9 cellular contexts compared by ENCODE assay signal in the genomic region with DNA sequence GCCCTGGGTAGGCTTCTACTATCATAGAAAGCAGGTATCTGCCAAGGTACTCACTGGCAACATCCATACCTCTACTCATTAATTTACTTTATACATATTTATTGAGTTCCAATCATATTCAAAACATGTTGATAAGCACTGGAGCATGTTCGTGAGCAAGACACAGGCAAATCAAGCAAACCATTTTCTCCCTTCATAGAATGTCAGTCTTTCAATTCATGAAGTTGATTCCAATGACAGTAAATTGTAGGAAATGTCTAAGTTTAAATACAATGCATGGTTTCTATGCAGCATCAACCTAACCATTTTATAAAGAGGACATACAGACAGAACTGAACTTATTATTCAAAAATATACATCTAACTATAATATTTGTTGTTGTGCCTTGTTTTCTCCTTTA.
"Had no signal": no experiment of that assay in that cellular context is flagged by ENCODE, and none has a peak within 500 bp of the region (broad histone marks: within the 10 kb centered on the region; RNA-seq: fewer than 3 reads in every experiment).

No MANE protein-coding gene starts in this region.

- H2AFZ ChIP-seq: GM23248, GM23338 had no signal

- H3K4me1 Mint-ChIP-seq: GM23338, H9 had no signal

- ATAC-seq: GM23338, HCT116 had no signal

- H3K4me3 Mint-ChIP-seq: GM23338, H9, HFFc6 had no signal

- DNase-seq: GM23248, GOT3, H7, H9, HCEC 1CT, HFFc6 had no signal

- H3K4me3 ChIP-seq: GM23248, GM23338, HAP-1 had no signal

- H3K36me3 ChIP-seq: HAP-1 had no signal

- H3K27ac Mint-ChIP-seq: GM23338, H9, HFFc6 had no signal

- H3K9ac ChIP-seq: GM23248 had no signal

- H3K9me3 ChIP-seq: HAP-1 had no signal

- H3K9me3 Mint-ChIP-seq: GM23338, H9 had no signal

- H3K27ac ChIP-seq: GM23248 had no signal

- H3K4me2 ChIP-seq: GM23338 had no signal
